8 cellular contexts compared by ENCODE assay signal in the genomic region with DNA sequence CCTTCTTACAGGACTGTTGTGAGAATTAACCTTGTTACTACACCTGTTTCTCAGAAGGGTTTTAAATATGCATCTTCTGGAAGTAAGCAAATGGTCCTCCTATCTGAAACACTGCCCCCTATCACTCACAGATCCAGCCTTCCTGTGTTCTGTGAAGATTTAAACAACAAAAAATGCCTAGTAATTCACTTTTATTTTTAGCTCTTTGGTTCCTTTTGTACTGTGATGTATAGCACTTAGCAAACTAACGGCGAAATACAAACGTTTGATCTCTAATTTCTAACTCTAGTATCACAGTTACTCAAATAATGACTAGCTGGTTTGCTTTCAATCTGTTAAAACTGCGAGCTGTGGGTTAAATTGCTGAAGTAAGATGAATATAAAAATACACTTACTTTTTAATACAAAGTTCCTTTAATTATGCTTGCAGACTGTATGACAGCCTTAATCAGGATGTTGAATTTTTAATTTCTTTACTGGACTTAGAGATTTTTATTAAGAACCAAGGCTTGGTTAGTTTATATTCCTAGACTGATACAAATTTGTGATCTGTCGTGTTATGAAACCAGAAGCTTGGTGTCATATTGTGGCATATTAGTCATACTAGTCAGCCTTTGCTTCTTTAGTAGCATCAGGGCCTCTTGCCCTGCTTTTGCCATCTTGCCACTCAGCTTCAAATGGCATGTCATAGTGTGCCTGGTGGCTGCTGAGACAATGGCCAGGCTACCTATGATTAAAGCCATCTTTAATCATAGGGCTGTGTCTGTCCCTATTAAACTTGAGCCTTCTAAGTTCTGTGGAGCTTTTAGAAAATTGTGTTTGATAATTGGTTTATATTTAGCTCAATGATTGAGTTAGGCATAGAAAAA. TPM values are rescaled to one million over a fixed set of nuclear protein-coding genes. Genes with fewer than 3 reads are reported as not detected.
DNase-seq lines count a peak whose midpoint lies in the region; ATAC-seq and TF ChIP-seq lines count a peak whose summit lies in the region.

No MANE protein-coding gene starts in this region.

- no peaks in the 10 kb centered on the region for H3K27me3 Mint-ChIP-seq in T-helper 1 cell treated with Interleukin-12 subunit alpha and Interleukin-12 subunit beta and Interleukin-4 antibody, amounts not matched to agents 30 μg/mL and 1 μg/mL, for 36 hours (ENCODE audit: low read depth)

- H3K27ac Mint-ChIP-seq in T-helper 1 cell treated with Interleukin-12 subunit alpha and Interleukin-12 subunit beta and Interleukin-4 antibody, amounts not matched to agents 30 μg/mL and 1 μg/mL, for 36 hours = peak overlapping the region; percentile 88

- H3K9me3 ChIP-seq in prostate gland = no peaks in the 10 kb centered on the region

- no peaks in the 10 kb centered on the region for H3K9me3 Mint-ChIP-seq in T-helper 1 cell treated with Interleukin-12 subunit alpha and Interleukin-12 subunit beta and Interleukin-4 antibody, amounts not matched to agents 30 μg/mL and 1 μg/mL, for 36 hours

- no peak overlapping the region for H3K27ac ChIP-seq in prostate gland

- H3K4me3 Mint-ChIP-seq in T-helper 1 cell treated with Interleukin-12 subunit alpha and Interleukin-12 subunit beta and Interleukin-4 antibody, amounts not matched to agents 30 μg/mL and 1 μg/mL, for 36 hours = peak overlapping the region; percentile 64

- peak in 2 of 3 experiments; percentile 18 to 22 for DNase-seq in activated CD8-positive, alpha-beta memory T cell treated with anti-CD3 and anti-CD28 coated beads for 48 hours (ENCODE audit: low read depth in 2 of 3, low spot score in 2 of 3)
- no peak for DNase-seq in activated CD8-positive, alpha-beta memory T cell treated with anti-CD3 and anti-CD28 coated beads, Interleukin-2, amount 50 U/mL, for 4 hours
- DNase-seq in fibroblast of gingiva (ENCODE audit: low read depth) (peak; percentile 55), prostate gland (ENCODE audit: low spot score) (no peak), NCI-H187 treated with DMSO at 0.1 percent for 48 hours (lab: John Stamatoyannopoulos, UW) (no peak)
- DNase-seq in stimulated activated CD4-positive, alpha-beta T cell treated with anti-CD3 and anti-CD28 coated beads, Interleukin-4, amount 100 ng/mL, for 1 hour = peak; percentile 37

- 56% methylated on average over 5 of the region's 5 CpGs for WGBS in prostate gland

- no peaks in the 10 kb centered on the region for H3K27me3 ChIP-seq in prostate gland (replicated peaks; ENCODE audit: insufficient read depth)

- TF ChIP-seq CTCF in prostate gland (IDR thresholded peaks at IDR 0.05) = no peak

- H3K4me1 ChIP-seq in prostate gland (replicated peaks) = peaks cover 10% of the 10 kb centered on the region

- no peak overlapping the region for H3K4me3 ChIP-seq in prostate gland

- peaks cover 40% of the 10 kb centered on the region for H3K4me1 Mint-ChIP-seq in T-helper 1 cell treated with Interleukin-12 subunit alpha and Interleukin-12 subunit beta and Interleukin-4 antibody, amounts not matched to agents 30 μg/mL and 1 μg/mL, for 36 hours (ENCODE audit: low read depth)

- TF ChIP-seq POLR2A in prostate gland (IDR thresholded peaks at IDR 0.05) = no peak

- ATAC-seq in HG02870 (IDR thresholded peaks at IDR 0.05; ENCODE audit: unreplicated experiment) = peak; percentile 60

- intact Hi-C loops in prostate gland (cut with DNase I) = no loop called here

- no peaks in the 10 kb centered on the region for H3K36me3 ChIP-seq in prostate gland

- H3K36me3 Mint-ChIP-seq in T-helper 1 cell treated with Interleukin-12 subunit alpha and Interleukin-12 subunit beta and Interleukin-4 antibody, amounts not matched to agents 30 μg/mL and 1 μg/mL, for 36 hours (ENCODE audit: low read depth) = peaks cover 36% of the 10 kb centered on the region

RNA-seq across cellular contexts. Expression of a gene that starts 9.2 kb away (rescaled TPM):
- 10 to 100 TPM; 33.1 to 51.7 TPM for total RNA-seq in prostate gland

Comparison
In these comparisons a context has a peak if more than half of its experiments do, and no peak if none do; other contexts are left out.
1. DNase-seq: peak in activated CD8-positive, alpha-beta memory T cell treated with anti-CD3 and anti-CD28 coated beads for 48 hours (2 of 3), fibroblast of gingiva (single experiment) and stimulated activated CD4-positive, alpha-beta T cell treated with anti-CD3 and anti-CD28 coated beads, Interleukin-4, amount 100 ng/mL, for 1 hour (single experiment); none in activated CD8-positive, alpha-beta memory T cell treated with anti-CD3 and anti-CD28 coated beads, Interleukin-2, amount 50 U/mL, for 4 hours (single experiment), prostate gland (single experiment) and NCI-H187 treated with DMSO at 0.1 percent for 48 hours (single experiment).